Comparison of ENCODE assay signal across 8 cellular contexts in genomic region chr17:50547736-50548083, GRCh38. TPM values are rescaled to one million over a fixed set of nuclear protein-coding genes. Genes with fewer than 3 reads are reported as not detected.
DNase-seq lines count a peak whose midpoint lies in the region; ATAC-seq and TF ChIP-seq lines count a peak whose summit lies in the region.

No MANE protein-coding gene starts in this region.

- ATAC-seq in HG03520 (IDR thresholded peaks at IDR 0.05; ENCODE audit: unreplicated experiment) (no peak), HG03432 (IDR thresholded peaks at IDR 0.05; ENCODE audit: unreplicated experiment) (no peak)

- peak; percentile 57 for DNase-seq in MG63
- no peak for DNase-seq in effector memory CD4-positive, alpha-beta T cell
- DNase-seq in neural crest cell (ENCODE audit: low read depth, low spot score): no peak
- DNase-seq in NCI-H1436 (lab: John Stamatoyannopoulos, UW): no peak
- DNase-seq in SKM-1 treated with dmso at 0.1 percent for 144 hours (lab: John Stamatoyannopoulos, UW; ENCODE audit: unreplicated experiment): no peak

- no peaks in the 10 kb centered on the region for H3K9me3 ChIP-seq in MG63
- H3K9me3 ChIP-seq in effector memory CD4-positive, alpha-beta T cell (ENCODE audit: control insufficient read depth, low read length): no peaks in the 10 kb centered on the region

- peak overlapping the region; percentile 76 for H3K4me3 Mint-ChIP-seq in neural crest cell

- peak overlapping the region; percentile 85 for H3K27ac ChIP-seq in C4-2B
- H3K27ac ChIP-seq in effector memory CD4-positive, alpha-beta T cell (ENCODE audit: insufficient read depth, low read length, poor library complexity, severe bottlenecking): no peak overlapping the region

- H3K36me3 Mint-ChIP-seq in neural crest cell (ENCODE audit: low read depth): no peaks in the 10 kb centered on the region

- H3K27me3 ChIP-seq in MG63: no peaks in the 10 kb centered on the region
- H3K27me3 ChIP-seq in effector memory CD4-positive, alpha-beta T cell (replicated peaks; ENCODE audit: control insufficient read depth, insufficient read depth, low read length, poor library complexity, severe bottlenecking): no peaks in the 10 kb centered on the region

- no peak overlapping the region for H3K27ac Mint-ChIP-seq in neural crest cell (ENCODE audit: unreplicated experiment)

- H3K36me3 ChIP-seq in MG63: peaks cover 31% of the 10 kb centered on the region
- H3K36me3 ChIP-seq in effector memory CD4-positive, alpha-beta T cell (ENCODE audit: control insufficient read depth, insufficient read depth, low read length): no peaks in the 10 kb centered on the region

- TF ChIP-seq CTCF in C4-2B (conservative IDR thresholded peaks at IDR 0.05) (no peak), neural crest cell (conservative IDR thresholded peaks at IDR 0.05) (no peak)

- H3K4me1 Mint-ChIP-seq in neural crest cell: peaks cover 15% of the 10 kb centered on the region

- H3K9me3 Mint-ChIP-seq in neural crest cell: no peaks in the 10 kb centered on the region

- peaks cover 9% of the 10 kb centered on the region for H3K27me3 Mint-ChIP-seq in neural crest cell (ENCODE audit: low read depth)

- H3K4me1 ChIP-seq in effector memory CD4-positive, alpha-beta T cell (ENCODE audit: control insufficient read depth, insufficient read depth, low read length, poor library complexity, severe bottlenecking): peaks cover 16% of the 10 kb centered on the region

- H3K4me3 ChIP-seq in MG63: peak overlapping the region; percentile 65
- H3K4me3 ChIP-seq in effector memory CD4-positive, alpha-beta T cell (ENCODE audit: insufficient read depth, low read depth, low read length, poor library complexity, severe bottlenecking): peak overlapping the region; percentile 42

RNA-seq across cellular contexts. Expression of gene SPATA20, which starts 0.7 kb away (rescaled TPM):
- 52.1 and 59.6 TPM in 2 replicates for total RNA-seq in MG63 (2014; rRNA removed; shearing (Covaris generic); ENCODE audit: low replicate concordance)
- 24.4 and 25.8 TPM in 2 replicates for total RNA-seq in neural crest cell

RNA-seq across cellular contexts. Expression of gene CACNA1G, which starts 12.8 kb away (rescaled TPM):
- total RNA-seq in MG63 (2014; rRNA removed; shearing (Covaris generic); ENCODE audit: low replicate concordance): not detected in 2 replicates
- 1.1 TPM in 2 replicates for total RNA-seq in neural crest cell

RNA-seq across cellular contexts. Expression of gene EPN3, which starts 15.2 kb away (rescaled TPM):
- total RNA-seq in MG63 (2014; rRNA removed; shearing (Covaris generic); ENCODE audit: low replicate concordance): not detected in 2 replicates
- total RNA-seq in neural crest cell: 0.11 TPM in 1 of 2 replicates, not detected in the other

RNA-seq across cellular contexts. Expression of gene MYCBPAP, which starts 39.5 kb away (rescaled TPM):
- not detected in 2 replicates for total RNA-seq in MG63 (2014; rRNA removed; shearing (Covaris generic); ENCODE audit: low replicate concordance)
- 1.2 and 1.7 TPM in 2 replicates for total RNA-seq in neural crest cell
